Comparison of ENCODE assay signal across 31 cellular contexts in the genomic region with DNA sequence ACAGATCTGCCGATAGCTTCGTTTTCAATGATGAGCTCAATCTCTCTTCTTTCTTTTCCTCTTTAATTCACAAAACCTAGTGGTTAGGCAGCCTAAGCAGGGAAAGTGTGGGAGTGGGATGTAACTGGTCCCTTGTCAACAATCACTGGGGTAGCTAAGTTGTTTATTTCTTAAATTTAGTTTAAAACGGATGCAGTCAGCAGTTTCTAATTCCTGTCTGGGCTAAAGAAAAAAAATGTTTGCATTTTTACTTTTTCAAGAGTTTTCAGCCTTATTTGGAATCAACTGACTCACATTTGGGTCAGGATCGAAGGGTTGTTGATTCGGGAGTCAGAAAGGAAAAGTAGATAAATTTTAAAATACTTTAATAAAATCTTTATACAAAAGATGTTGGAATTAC.
"Had no signal": no experiment of that assay in that cellular context is flagged by ENCODE, and none has a peak within 500 bp of the region (broad histone marks: within the 10 kb centered on the region; RNA-seq: fewer than 3 reads in every experiment).

No MANE protein-coding gene starts in this region.

- ATAC-seq: gastrocnemius medialis; heart left ventricle; left cardiac atrium; left lung; naive thymus-derived CD4-positive, alpha-beta T cell; psoas muscle; right cardiac atrium; stimulated activated naive CD8-positive, alpha-beta T cell treated with anti-CD3 and anti-CD28 coated beads, Interleukin-15, amount 100 ng/mL, for 72 hours; upper lobe of right lung had no signal

- H3K9me3 Mint-ChIP-seq: dendritic cell treated with granulocyte-macrophage colony-stimulating factor and Interleukin-4, amounts not matched to agents 40 ng/mL and 50 ng/mL, for 4 days had no signal

- H3K4me3 ChIP-seq: colonic mucosa, esophagus squamous epithelium, gastrocnemius medialis, heart left ventricle, hepatocyte, left lung, ovary, psoas muscle, suprapubic skin, transverse colon, upper lobe of right lung, uterus had no signal

- H3K4me1 ChIP-seq: colonic mucosa, esophagus squamous epithelium, gastrocnemius medialis, left lung, psoas muscle, suprapubic skin, transverse colon, upper lobe of right lung, uterus had no signal

- H3K27ac Mint-ChIP-seq: dendritic cell treated with granulocyte-macrophage colony-stimulating factor and Interleukin-4, amounts not matched to agents 40 ng/mL and 50 ng/mL, for 4 days; naive thymus-derived CD4-positive, alpha-beta T cell; nephron progenitor cell; stimulated activated naive CD8-positive, alpha-beta T cell treated with anti-CD3 and anti-CD28 coated beads, Interleukin-15, amount 100 ng/mL, for 72 hours had no signal

- H3K36me3 ChIP-seq: colonic mucosa, esophagus squamous epithelium, gastrocnemius medialis, heart left ventricle, left lung, ovary, suprapubic skin, transverse colon, upper lobe of right lung, uterus had no signal

- H2AFZ ChIP-seq: hepatocyte had no signal

- DNase-seq: colonic mucosa; effector memory CD4-positive, alpha-beta T cell; erythroblast; esophagus squamous epithelium; foreskin fibroblast; gastrocnemius medialis; heart left ventricle; left cardiac atrium; left lung; mesendoderm; midbrain; naive thymus-derived CD4-positive, alpha-beta T cell; nephron progenitor cell; nucleus accumbens; ovary; psoas muscle; right cardiac atrium; small intestine; stimulated activated CD4-positive, alpha-beta T cell treated with anti-CD3 and anti-CD28 coated beads, Interleukin-15, amount 100 ng/mL, for 24 hours; stimulated activated CD4-positive, alpha-beta T cell treated with anti-CD3 and anti-CD28 coated beads, Interleukin-4, amount 100 ng/mL, for 1 hour; stimulated activated CD8-positive, alpha-beta memory T cell treated with anti-CD3 and anti-CD28 coated beads, Interleukin-4, amount 100 ng/mL, for 48 hours; stimulated activated naive CD4-positive, alpha-beta T cell; stimulated activated naive CD8-positive, alpha-beta T cell treated with anti-CD3 and anti-CD28 coated beads, Interleukin-15, amount 100 ng/mL, for 72 hours; transverse colon; upper lobe of right lung; uterus had no signal

- FAIRE-seq: endometrium, islet of Langerhans, small intestine had no signal

- H3K4me3 Mint-ChIP-seq: dendritic cell treated with granulocyte-macrophage colony-stimulating factor and Interleukin-4, amounts not matched to agents 40 ng/mL and 50 ng/mL, for 4 days; naive thymus-derived CD4-positive, alpha-beta T cell; nephron progenitor cell; stimulated activated naive CD8-positive, alpha-beta T cell treated with anti-CD3 and anti-CD28 coated beads, Interleukin-15, amount 100 ng/mL, for 72 hours had no signal

- H3K27me3 Mint-ChIP-seq: naive thymus-derived CD4-positive, alpha-beta T cell; stimulated activated naive CD8-positive, alpha-beta T cell treated with anti-CD3 and anti-CD28 coated beads, Interleukin-15, amount 100 ng/mL, for 72 hours had no signal

- H3K27ac ChIP-seq: colonic mucosa, esophagus squamous epithelium, gastrocnemius medialis, heart left ventricle, hepatocyte, left lung, psoas muscle, suprapubic skin, transverse colon, upper lobe of right lung, uterus had no signal

- H3K9me3 ChIP-seq: colonic mucosa, esophagus squamous epithelium, gastrocnemius medialis, heart left ventricle, left lung, ovary, psoas muscle, suprapubic skin, transverse colon, upper lobe of right lung, uterus had no signal

- H3K4me1 Mint-ChIP-seq: stimulated activated naive CD8-positive, alpha-beta T cell treated with anti-CD3 and anti-CD28 coated beads, Interleukin-15, amount 100 ng/mL, for 72 hours had no signal

- H3K27me3 ChIP-seq: colonic mucosa, esophagus squamous epithelium, gastrocnemius medialis, heart left ventricle, hepatocyte, left lung, ovary, suprapubic skin, transverse colon, upper lobe of right lung, uterus had no signal

- H3K4me2 ChIP-seq: hepatocyte had no signal
